Comparison of ENCODE assay signal across 20 cellular contexts in genomic region chr14:69985456-69985855, GRCh38.
DNase-seq lines count a peak whose midpoint lies in the region; ATAC-seq and TF ChIP-seq lines count a peak whose summit lies in the region.
"Had no signal": no experiment of that assay in that cellular context is flagged by ENCODE, and none has a peak within 500 bp of the region (broad histone marks: within the 10 kb centered on the region; RNA-seq: fewer than 3 reads in every experiment).

No MANE protein-coding gene starts in this region.

- H3K27me3 ChIP-seq in dorsolateral prefrontal cortex, result peaks cover 0 to 4% (median 0%) of the 10 kb centered on the region in 45 donors

- no peak for TF ChIP-seq CTCF in neural crest cell (conservative IDR thresholded peaks at IDR 0.05)
- no peak for TF ChIP-seq CTCF in dorsolateral prefrontal cortex (IDR thresholded peaks at IDR 0.05 in 54 of 56, conservative IDR thresholded peaks at IDR 0.05 in 2 of 56; ENCODE audit: low read depth in 1 of 56, partially characterized antibody in 56 of 56)
- TF ChIP-seq CTCF in mucosa of descending colon (IDR thresholded peaks at IDR 0.05), result no peak

- peaks cover 34% of the 10 kb centered on the region for H3K36me3 Mint-ChIP-seq in neural crest cell (ENCODE audit: low read depth)

- peak overlapping the region; percentile 2 for H3K4me3 Mint-ChIP-seq in neural crest cell
- H3K4me3 Mint-ChIP-seq: activated naive CD8-positive, alpha-beta T cell treated with anti-CD3 and anti-CD28 coated beads, Interleukin-2, amount 50 U/mL, for 24 hours; T-helper 1 cell treated with Interleukin-12 subunit alpha and Interleukin-12 subunit beta and Interleukin-4 antibody, amounts not matched to agents 30 μg/mL and 1 μg/mL, for 36 hours had no signal

- H3K27ac Mint-ChIP-seq in neural crest cell (ENCODE audit: unreplicated experiment), result peak overlapping the region; percentile 29
- H3K27ac Mint-ChIP-seq: activated naive CD8-positive, alpha-beta T cell treated with anti-CD3 and anti-CD28 coated beads, Interleukin-2, amount 50 U/mL, for 24 hours; T-helper 1 cell treated with Interleukin-12 subunit alpha and Interleukin-12 subunit beta and Interleukin-4 antibody, amounts not matched to agents 30 μg/mL and 1 μg/mL, for 36 hours had no signal

- peak overlapping the region in 1 of 59 donors; percentile 20 for H3K27ac ChIP-seq in dorsolateral prefrontal cortex
- H3K27ac ChIP-seq: heart left ventricle, neutrophil, stomach had no signal

- peak; percentile 3 for DNase-seq in EH (ENCODE audit: low read depth)
- DNase-seq in NCI-H460 (ENCODE audit: extremely low read depth, low read depth), result peak; percentile 60
- peak; percentile 61 for DNase-seq in fibroblast of gingiva (ENCODE audit: low read depth)
- DNase-seq in neural crest cell (ENCODE audit: low read depth, low spot score), result no peak
- DNase-seq in activated CD4-positive, CD25-positive, alpha-beta regulatory T cell treated with anti-CD3 and anti-CD28 coated beads, Interleukin-2, amount 50 U/mL, for 72 hours, result no peak
- no peak for DNase-seq in dorsolateral prefrontal cortex
- DNase-seq in dedifferentiated amniotic fluid mesenchymal stem cell (ENCODE audit: extremely low spot score), result no peak
- DNase-seq in mucosa of descending colon, result no peak
- DNase-seq: activated CD8-positive, alpha-beta memory T cell treated with anti-CD3 and anti-CD28 coated beads for 24 hours; activated naive CD8-positive, alpha-beta T cell treated with anti-CD3 and anti-CD28 coated beads, Interleukin-2, amount 50 U/mL, for 24 hours; Caco-2; heart left ventricle; islet precursor cell; NCI-H2029; NCI-H446 treated with DMSO at 0.1 percent for 48 hours; retina; SHP77; stomach had no signal

- intact Hi-C loops in dorsolateral prefrontal cortex (cut with DNase I), result no loop called here
- intact Hi-C loops in mucosa of descending colon (cut with DNase I, micrococcal nuclease), result no loop called here

- H3K9me3 Mint-ChIP-seq in neural crest cell, result peaks cover 5% of the 10 kb centered on the region
- H3K9me3 Mint-ChIP-seq: activated naive CD8-positive, alpha-beta T cell treated with anti-CD3 and anti-CD28 coated beads, Interleukin-2, amount 50 U/mL, for 24 hours; T-helper 1 cell treated with Interleukin-12 subunit alpha and Interleukin-12 subunit beta and Interleukin-4 antibody, amounts not matched to agents 30 μg/mL and 1 μg/mL, for 36 hours had no signal

- no peak for ATAC-seq in mucosa of descending colon
- ATAC-seq: activated naive CD8-positive, alpha-beta T cell treated with anti-CD3 and anti-CD28 coated beads, Interleukin-2, amount 50 U/mL, for 24 hours had no signal

- no peak overlapping the region for H3K4me3 ChIP-seq in dorsolateral prefrontal cortex
- H3K4me3 ChIP-seq in mucosa of descending colon, result no peak overlapping the region
- H3K4me3 ChIP-seq: heart left ventricle, stomach had no signal

- peaks cover 84% of the 10 kb centered on the region for H3K4me1 Mint-ChIP-seq in neural crest cell
- H3K4me1 Mint-ChIP-seq: activated naive CD8-positive, alpha-beta T cell treated with anti-CD3 and anti-CD28 coated beads, Interleukin-2, amount 50 U/mL, for 24 hours had no signal

- H3K9me3 ChIP-seq in mucosa of descending colon, result no peaks in the 10 kb centered on the region
- H3K9me3 ChIP-seq: Caco-2, neutrophil, stomach had no signal

- no peaks in the 10 kb centered on the region for H3K27me3 Mint-ChIP-seq in neural crest cell (ENCODE audit: low read depth)

- no peaks in the 10 kb centered on the region for H3K36me3 ChIP-seq in mucosa of descending colon (ENCODE audit: low read depth)
- H3K36me3 ChIP-seq: heart left ventricle, neutrophil, stomach had no signal

- no peaks in the 10 kb centered on the region for H3K4me1 ChIP-seq in mucosa of descending colon (ENCODE audit: low read depth)
- H3K4me1 ChIP-seq: heart left ventricle had no signal

Comparison
In these comparisons a context has a peak if more than half of its experiments do, and no peak if none do; other contexts are left out.
1. DNase-seq: peak in EH (single experiment), NCI-H460 (single experiment) and fibroblast of gingiva (single experiment); none in neural crest cell (single experiment), activated CD4-positive, CD25-positive, alpha-beta regulatory T cell treated with anti-CD3 and anti-CD28 coated beads, Interleukin-2, amount 50 U/mL, for 72 hours (single experiment), dorsolateral prefrontal cortex (0 of 10), dedifferentiated amniotic fluid mesenchymal stem cell (single experiment) and mucosa of descending colon (0 of 3).